10 cellular contexts compared by ENCODE assay signal in genomic region chr19:6588508-6589345, GRCh38. TPM values are rescaled to one million over a fixed set of nuclear protein-coding genes. Genes with fewer than 3 reads are reported as not detected.
DNase-seq lines count a peak whose midpoint lies in the region; ATAC-seq and TF ChIP-seq lines count a peak whose summit lies in the region.
"Had no signal": no experiment of that assay in that cellular context is flagged by ENCODE, and none has a peak within 500 bp of the region (broad histone marks: within the 10 kb centered on the region; RNA-seq: fewer than 3 reads in every experiment).

No MANE protein-coding gene starts in this region.

- intact Hi-C loops in left ventricle myocardium inferior (cut with micrococcal nuclease) (no loop called here), right cardiac atrium (cut with DNase I) (no loop called here)

- DNase-seq in left ventricle myocardium inferior (no peak), right cardiac atrium (no peak), putamen (ENCODE audit: low spot score) (no peak)
- no peak for DNase-seq in central memory CD8-positive, alpha-beta T cell (ENCODE audit: low spot score in 2 of 2)
- peak; percentile 43 for DNase-seq in stimulated activated naive CD8-positive, alpha-beta T cell treated with anti-CD3 and anti-CD28 coated beads, Interleukin-15, Interleukin-2, amounts not matched to agents 100 U/mL and 50 U/mL, for 24 hours
- DNase-seq: NCI-H82 had no signal

- H3K27ac Mint-ChIP-seq in central memory CD8-positive, alpha-beta T cell (ENCODE audit: low read depth): peak overlapping the region; percentile 83

- H3K36me3 ChIP-seq in left ventricle myocardium inferior (no peaks in the 10 kb centered on the region), OCI-LY1 (ENCODE audit: insufficient read depth, low read length) (peaks cover 64% of the 10 kb centered on the region)
- H3K36me3 ChIP-seq: neutrophil had no signal

- no peaks in the 10 kb centered on the region for H3K9me2 ChIP-seq in OCI-LY1 (ENCODE audit: low read depth, low read length)

- H3K4me3 ChIP-seq in left ventricle myocardium inferior: peak overlapping the region; percentile 14
- H3K4me3 ChIP-seq in right cardiac atrium (ENCODE audit: low read length): no peak overlapping the region
- H3K4me3 ChIP-seq in OCI-LY1 (ENCODE audit: low read depth, low read length, poor library complexity, severe bottlenecking): peak overlapping the region; percentile 91

- no peak overlapping the region for H2AFZ ChIP-seq in OCI-LY1 (ENCODE audit: low read length)

- H3K4me1 ChIP-seq in left ventricle myocardium inferior (peaks cover 41% of the 10 kb centered on the region), right cardiac atrium (ENCODE audit: control insufficient read depth, insufficient read depth, low read length) (no peaks in the 10 kb centered on the region), OCI-LY1 (ENCODE audit: insufficient read depth, low read length, severe bottlenecking) (peaks cover 49% of the 10 kb centered on the region)

- WGBS in right cardiac atrium: 4% methylated on average over 20 of the region's 20 CpGs

- H3K36me3 Mint-ChIP-seq in central memory CD8-positive, alpha-beta T cell (ENCODE audit: insufficient read depth): peaks cover 13% of the 10 kb centered on the region

- no peaks in the 10 kb centered on the region for H3K9me3 Mint-ChIP-seq in central memory CD8-positive, alpha-beta T cell

- H3K27me3 ChIP-seq in left ventricle myocardium inferior (ENCODE audit: low read depth) (peaks cover 100% of the 10 kb centered on the region), right cardiac atrium (ENCODE audit: control insufficient read depth, insufficient read depth) (no peaks in the 10 kb centered on the region), OCI-LY1 (ENCODE audit: insufficient read depth, low read length) (no peaks in the 10 kb centered on the region)

- H3K4me3 Mint-ChIP-seq in central memory CD8-positive, alpha-beta T cell: peak overlapping the region; percentile 82

- peak overlapping the region; percentile 99 for H3K9ac ChIP-seq in OCI-LY1 (ENCODE audit: low read length)

- H3K9me3 ChIP-seq in left ventricle myocardium inferior (replicated peaks): no peaks in the 10 kb centered on the region
- no peaks in the 10 kb centered on the region for H3K9me3 ChIP-seq in right cardiac atrium (ENCODE audit: control insufficient read depth, low read length)
- no peaks in the 10 kb centered on the region for H3K9me3 ChIP-seq in OCI-LY1 (ENCODE audit: low read length)
- H3K9me3 ChIP-seq: neutrophil had no signal

- H3K79me2 ChIP-seq in OCI-LY1 (ENCODE audit: insufficient read depth, low read length): peaks cover 5% of the 10 kb centered on the region; the same call in 1 of the 2 replicates

- peaks cover 39% of the 10 kb centered on the region for H3K27me3 Mint-ChIP-seq in central memory CD8-positive, alpha-beta T cell

- ATAC-seq in right cardiac atrium: no peak
- ATAC-seq in central memory CD8-positive, alpha-beta T cell (replicated peaks; ENCODE audit: extremely low read depth, poor library complexity, severe bottlenecking): no peak
- no peak for ATAC-seq in stimulated activated naive CD8-positive, alpha-beta T cell treated with anti-CD3 and anti-CD28 coated beads, Interleukin-15, Interleukin-2, amounts not matched to agents 100 U/mL and 50 U/mL, for 24 hours
- ATAC-seq in GM21526 (IDR thresholded peaks at IDR 0.05; ENCODE audit: low FRiP score, unreplicated experiment): no peak
- no peak for ATAC-seq in HG02642 (IDR thresholded peaks at IDR 0.05; ENCODE audit: poor library complexity, unreplicated experiment)

- 0 out of 2 replicates have a peak, but pooled peaks cover 7% of the 10 kb centered on the region for H3F3A ChIP-seq in OCI-LY1 (ENCODE audit: insufficient read depth, low read length)

- H3K27ac ChIP-seq in left ventricle myocardium inferior (replicated peaks) (no peak overlapping the region), right cardiac atrium (ENCODE audit: low read length) (no peak overlapping the region), OCI-LY1 (ENCODE audit: low read depth, low read length, poor library complexity, severe bottlenecking) (peak overlapping the region; percentile 97)
- H3K27ac ChIP-seq: neutrophil had no signal

- H4K20me1 ChIP-seq in OCI-LY1 (ENCODE audit: insufficient read depth, low read length): no peaks in the 10 kb centered on the region

- peaks cover 52% of the 10 kb centered on the region for H3K4me1 Mint-ChIP-seq in central memory CD8-positive, alpha-beta T cell

- peak overlapping the region; percentile 79 for H3K4me2 ChIP-seq in OCI-LY1 (ENCODE audit: low read length)

- TF ChIP-seq CTCF in left ventricle myocardium inferior (IDR thresholded peaks at IDR 0.05; ENCODE audit: borderline replicate concordance) (no peak), OCI-LY1 (IDR thresholded peaks at IDR 0.05; ENCODE audit: low read length) (no peak)

RNA-seq across cellular contexts. Expression of gene CD70, which starts 2.2 kb away (rescaled TPM):
- total RNA-seq in left ventricle myocardium inferior: not detected
- not detected for total RNA-seq in right cardiac atrium
- polyA plus RNA-seq in right cardiac atrium: not detected

RNA-seq across cellular contexts. Expression of gene TNFSF9, which starts 57.9 kb away (rescaled TPM):
- total RNA-seq in left ventricle myocardium inferior: 0.38 TPM
- under 1 TPM; 0.17 to 0.91 (median 0.24) TPM for total RNA-seq in right cardiac atrium
- 0.14 TPM for polyA plus RNA-seq in right cardiac atrium
